ENCODE assay signal across 16 cellular contexts in the genomic region with DNA sequence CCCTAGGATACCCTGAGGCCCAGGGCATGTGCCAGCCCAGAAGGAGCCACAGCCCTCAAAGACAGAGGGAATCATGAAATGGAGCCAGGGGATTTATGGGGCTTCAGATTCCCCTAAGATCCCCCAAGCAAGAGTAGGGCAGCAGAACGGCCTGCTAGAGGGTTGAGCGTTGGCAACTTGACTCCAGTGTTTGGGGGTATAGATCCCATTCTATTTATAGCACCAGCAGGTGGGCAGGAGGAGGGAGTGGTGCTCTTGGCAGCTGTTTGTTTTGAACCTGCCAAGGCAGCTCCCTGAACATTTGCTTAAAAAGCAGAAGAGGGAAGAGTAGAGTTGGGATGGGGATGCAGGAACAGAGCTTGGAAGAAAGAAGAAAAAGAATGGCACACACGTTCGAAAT.
DNase-seq lines count a peak whose midpoint lies in the region; ATAC-seq and TF ChIP-seq lines count a peak whose summit lies in the region.
"Had no signal": no experiment of that assay in that cellular context is flagged by ENCODE, and none has a peak within 500 bp of the region (broad histone marks: within the 10 kb centered on the region; RNA-seq: fewer than 3 reads in every experiment).

No MANE protein-coding gene starts in this region.

- no peak for TF ChIP-seq CTCF in GM13977 (IDR thresholded peaks at IDR 0.05; ENCODE audit: extremely low read depth, insufficient read depth, missing control alignments)

- in situ Hi-C loops in GM13977 (cut with MboI; ENCODE audit: low pct_unique_long_range_greater_than_20kb, low sequenced_read_pairs, unreplicated experiment) = no loop called here

- no peak for ATAC-seq in HG03045 (IDR thresholded peaks at IDR 0.05; ENCODE audit: unreplicated experiment)
- no peak for ATAC-seq in GM18868 (IDR thresholded peaks at IDR 0.05; ENCODE audit: unreplicated experiment)
- ATAC-seq: activated CD8-positive, alpha-beta T cell treated with anti-CD3 and anti-CD28 coated beads, Interleukin-2, amount 10 ng/mL, durations not matched to agents 7 days and 5 days; CD8-positive, alpha-beta T cell; natural killer cell treated with Interleukin-12 subunit alpha and Interleukin-12 subunit beta and Interleukin-15 and Interleukin-18, amount 100 ng/mL, for 72 hours had no signal

- DNase-seq in DMS 273 (lab: John Stamatoyannopoulos, UW; ENCODE audit: unreplicated experiment) (peak; percentile 94), NCI-H1105 treated with DMSO at 0.1 percent for 48 hours (lab: John Stamatoyannopoulos, UW) (peak; percentile 95), NCI-H524 (lab: John Stamatoyannopoulos, UW) (peak; percentile 68 to 92), left kidney (ENCODE audit: low read depth, low spot score) (peak; percentile 23), GM13977 (ENCODE audit: low spot score) (no peak)
- no peak for DNase-seq in stimulated activated CD4-positive, alpha-beta T cell treated with anti-CD3 and anti-CD28 coated beads, Interleukin-2, amount 100 ng/mL, for 24 hours
- DNase-seq: activated CD8-positive, alpha-beta T cell treated with anti-CD3 and anti-CD28 coated beads, Interleukin-2, amount 10 ng/mL, durations not matched to agents 7 days and 5 days; CD8-positive, alpha-beta T cell; GDM1; heart left ventricle; retina; stimulated activated CD4-positive, alpha-beta T cell treated with anti-CD3 and anti-CD28 coated beads, Interleukin-1b, Interleukin-23, amount 100 ng/mL, for 48 hours; T-helper 1 cell had no signal

Comparison
In these comparisons a context has a peak if more than half of its experiments do, and no peak if none do; other contexts are left out.
1. DNase-seq: peak in DMS 273 (single experiment), NCI-H1105 treated with DMSO at 0.1 percent for 48 hours (single experiment), NCI-H524 (2 of 2) and left kidney (single experiment); none in GM13977 (single experiment) and stimulated activated CD4-positive, alpha-beta T cell treated with anti-CD3 and anti-CD28 coated beads, Interleukin-2, amount 100 ng/mL, for 24 hours (0 of 2).